27 cellular contexts compared by ENCODE assay signal in genomic region chr5:95549030-95549429, GRCh38.
"Had no signal": no experiment of that assay in that cellular context is flagged by ENCODE, and none has a peak within 500 bp of the region (broad histone marks: within the 10 kb centered on the region; RNA-seq: fewer than 3 reads in every experiment).

No MANE protein-coding gene starts in this region.

- H3K9me3 ChIP-seq: colonic mucosa, esophagus squamous epithelium, mucosa of descending colon, prostate gland, sigmoid colon, testis, tibial artery had no signal

- ATAC-seq: left lobe of liver; mucosa of descending colon; natural killer cell treated with Interleukin-12 subunit alpha and Interleukin-12 subunit beta and Interleukin-15 and Interleukin-18, amount 100 ng/mL, for 72 hours; right cardiac atrium; stimulated activated effector memory CD8-positive, alpha-beta T cell treated with anti-CD3 and anti-CD28 coated beads, Interleukin-12 subunit alpha, Interleukin-12 subunit beta, amount 100 ng/mL, for 72 hours; stimulated activated naive CD8-positive, alpha-beta T cell treated with anti-CD3 and anti-CD28 coated beads, Interleukin-15, Interleukin-2, amounts not matched to agents 100 U/mL and 50 U/mL, for 24 hours had no signal

- H3K4me3 Mint-ChIP-seq: dendritic cell treated with granulocyte-macrophage colony-stimulating factor and Interleukin-4, amounts not matched to agents 40 ng/mL and 50 ng/mL, for 4 days; memory B cell; natural killer cell treated with Interleukin-12 subunit alpha and Interleukin-12 subunit beta and Interleukin-15 and Interleukin-18, amount 100 ng/mL, for 72 hours; neural progenitor cell; stimulated activated effector memory CD8-positive, alpha-beta T cell treated with anti-CD3 and anti-CD28 coated beads, Interleukin-12 subunit alpha, Interleukin-12 subunit beta, amount 100 ng/mL, for 72 hours; type B pancreatic cell had no signal

- DNase-seq: colonic mucosa; effector CD8-positive, alpha-beta T cell; erythroblast; esophagus squamous epithelium; foreskin melanocyte; kidney; mucosa of descending colon; naive B cell; right cardiac atrium; sigmoid colon; stimulated activated CD4-positive, alpha-beta T cell treated with anti-CD3 and anti-CD28 coated beads, Interleukin-2, amount 100 ng/mL, for 24 hours; stimulated activated CD4-positive, alpha-beta T cell treated with anti-CD3 and anti-CD28 coated beads, Interleukin-4, amount 100 ng/mL, for 24 hours; stimulated activated naive CD8-positive, alpha-beta T cell treated with anti-CD3 and anti-CD28 coated beads, Interleukin-15, Interleukin-2, amounts not matched to agents 100 U/mL and 50 U/mL, for 24 hours; substantia nigra; testis; tibial artery had no signal

- H3K27me3 Mint-ChIP-seq: dendritic cell treated with granulocyte-macrophage colony-stimulating factor and Interleukin-4, amounts not matched to agents 40 ng/mL and 50 ng/mL, for 4 days; memory B cell; naive B cell; natural killer cell treated with Interleukin-12 subunit alpha and Interleukin-12 subunit beta and Interleukin-15 and Interleukin-18, amount 100 ng/mL, for 72 hours; type B pancreatic cell had no signal

- H3K27ac Mint-ChIP-seq: dendritic cell treated with granulocyte-macrophage colony-stimulating factor and Interleukin-4, amounts not matched to agents 40 ng/mL and 50 ng/mL, for 4 days; memory B cell; natural killer cell treated with Interleukin-12 subunit alpha and Interleukin-12 subunit beta and Interleukin-15 and Interleukin-18, amount 100 ng/mL, for 72 hours; neural progenitor cell; stimulated activated effector memory CD8-positive, alpha-beta T cell treated with anti-CD3 and anti-CD28 coated beads, Interleukin-12 subunit alpha, Interleukin-12 subunit beta, amount 100 ng/mL, for 72 hours; type B pancreatic cell had no signal

- H3K4me1 ChIP-seq: neural progenitor cell, parathyroid adenoma, prostate gland, testis had no signal

- H3K27ac ChIP-seq: colonic mucosa, esophagus squamous epithelium, neural progenitor cell, parathyroid adenoma, prostate gland, sigmoid colon, testis, tibial artery had no signal

- H3K9ac ChIP-seq: neural progenitor cell, parathyroid adenoma had no signal

- H3K9me3 Mint-ChIP-seq: dendritic cell treated with granulocyte-macrophage colony-stimulating factor and Interleukin-4, amounts not matched to agents 40 ng/mL and 50 ng/mL, for 4 days; memory B cell; naive B cell; natural killer cell treated with Interleukin-12 subunit alpha and Interleukin-12 subunit beta and Interleukin-15 and Interleukin-18, amount 100 ng/mL, for 72 hours; neural progenitor cell; stimulated activated effector memory CD8-positive, alpha-beta T cell treated with anti-CD3 and anti-CD28 coated beads, Interleukin-12 subunit alpha, Interleukin-12 subunit beta, amount 100 ng/mL, for 72 hours; type B pancreatic cell had no signal

- H3K4me2 ChIP-seq: neural progenitor cell had no signal

- H3K36me3 ChIP-seq: colonic mucosa, neural progenitor cell, prostate gland had no signal

- H3K4me3 ChIP-seq: colonic mucosa, esophagus squamous epithelium, lung, mucosa of descending colon, neural progenitor cell, prostate gland, sigmoid colon, testis, tibial artery had no signal

- FAIRE-seq: endometrium, kidney had no signal

- H2AFZ ChIP-seq: neural progenitor cell, parathyroid adenoma had no signal

- H3K27me3 ChIP-seq: colonic mucosa, esophagus squamous epithelium, neural progenitor cell, sigmoid colon, testis, tibial artery had no signal
